Comparison of ENCODE assay signal across 3 cellular contexts in genomic region chr2:30150786-30151185, GRCh38.
TF ChIP-seq lines count a peak whose summit lies in the region.

No MANE protein-coding gene starts in this region.

TF ChIP-seq in SK-N-SH, 30 proteins besides CTCF, POLR2A, EP300 and RAD21:
- TF ChIP-seq USF2 (IDR thresholded peaks at IDR 0.05; ENCODE audit: borderline replicate concordance, low read depth, low read length) (no peak), USF1 (IDR thresholded peaks at IDR 0.05; ENCODE audit: borderline replicate concordance, low read depth) (no peak), IRF3 (IDR thresholded peaks at IDR 0.05; ENCODE audit: low read depth, low read length) (no peak), ZBTB33 (IDR thresholded peaks at IDR 0.05; ENCODE audit: borderline replicate concordance, low read depth) (no peak), PBX3 (IDR thresholded peaks at IDR 0.05) (no peak)

TF ChIP-seq in SK-N-SH treated with all-trans-retinoic acid at 6 μM for 48 hours, 23 proteins besides CTCF, POLR2A, EP300 and RAD21:
- no peak for TF ChIP-seq ISL1 (CRISPR knock-in tag; IDR thresholded peaks at IDR 0.05)
- TF ChIP-seq SNAI2 (CRISPR knock-in tag; IDR thresholded peaks at IDR 0.05) = no peak
- TF ChIP-seq GLIS3 (CRISPR knock-in tag; IDR thresholded peaks at IDR 0.05) = no peak
- no peak for TF ChIP-seq ARNTL (CRISPR knock-in tag; IDR thresholded peaks at IDR 0.05; ENCODE audit: borderline replicate concordance, low read depth)

TF ChIP-seq in HepG2, 621 proteins besides CTCF, POLR2A, EP300 and RAD21:
- TF ChIP-seq MYPOP (CRISPR knock-in tag; IDR thresholded peaks at IDR 0.05) (no peak), ZNF234 (CRISPR knock-in tag; conservative IDR thresholded peaks at IDR 0.05) (no peak), ZNF709 (CRISPR knock-in tag; IDR thresholded peaks at IDR 0.05) (no peak), FOXA3 (CRISPR knock-in tag; IDR thresholded peaks at IDR 0.05) (no peak), CBX2 (IDR thresholded peaks at IDR 0.05; ENCODE audit: low read depth, low read length) (no peak), CBX2 (CRISPR knock-in tag; IDR thresholded peaks at IDR 0.05; ENCODE audit: low read depth) (no peak), HOXA3 (CRISPR knock-in tag; IDR thresholded peaks at IDR 0.05) (no peak), MAZ (IDR thresholded peaks at IDR 0.05; ENCODE audit: borderline replicate concordance, low read depth, low read length) (no peak), MAZ (CRISPR knock-in tag; IDR thresholded peaks at IDR 0.05; ENCODE audit: low read depth) (no peak), ZBTB39 (CRISPR knock-in tag; IDR thresholded peaks at IDR 0.05) (no peak), ZNF891 (CRISPR knock-in tag; IDR thresholded peaks at IDR 0.05) (no peak), IRF1 (CRISPR knock-in tag; IDR thresholded peaks at IDR 0.05; ENCODE audit: low read depth) (no peak), GABPA (IDR thresholded peaks at IDR 0.05; ENCODE audit: low read depth, low read length) (no peak), GABPA (CRISPR knock-in tag; IDR thresholded peaks at IDR 0.05; ENCODE audit: low read depth) (no peak), MXD3 (CRISPR knock-in tag; IDR thresholded peaks at IDR 0.05) (no peak), RNF2 (conservative IDR thresholded peaks at IDR 0.05; ENCODE audit: low read depth) (no peak)
